1 cellular context compared by ENCODE assay signal in genomic region chr17:64709481-64709880, GRCh38.
TF ChIP-seq lines count a peak whose summit lies in the region.

No MANE protein-coding gene starts in this region.

TF ChIP-seq in HepG2, 621 proteins besides CTCF, POLR2A, EP300 and RAD21:
- TF ChIP-seq ZNF501 (CRISPR knock-in tag; IDR thresholded peaks at IDR 0.05), result peak; percentile 48; the same call in 1 of the 2 replicates
- no peak for TF ChIP-seq ZBTB33 (CRISPR knock-in tag; IDR thresholded peaks at IDR 0.05)
